15 cellular contexts compared by ENCODE assay signal in the genomic region with DNA sequence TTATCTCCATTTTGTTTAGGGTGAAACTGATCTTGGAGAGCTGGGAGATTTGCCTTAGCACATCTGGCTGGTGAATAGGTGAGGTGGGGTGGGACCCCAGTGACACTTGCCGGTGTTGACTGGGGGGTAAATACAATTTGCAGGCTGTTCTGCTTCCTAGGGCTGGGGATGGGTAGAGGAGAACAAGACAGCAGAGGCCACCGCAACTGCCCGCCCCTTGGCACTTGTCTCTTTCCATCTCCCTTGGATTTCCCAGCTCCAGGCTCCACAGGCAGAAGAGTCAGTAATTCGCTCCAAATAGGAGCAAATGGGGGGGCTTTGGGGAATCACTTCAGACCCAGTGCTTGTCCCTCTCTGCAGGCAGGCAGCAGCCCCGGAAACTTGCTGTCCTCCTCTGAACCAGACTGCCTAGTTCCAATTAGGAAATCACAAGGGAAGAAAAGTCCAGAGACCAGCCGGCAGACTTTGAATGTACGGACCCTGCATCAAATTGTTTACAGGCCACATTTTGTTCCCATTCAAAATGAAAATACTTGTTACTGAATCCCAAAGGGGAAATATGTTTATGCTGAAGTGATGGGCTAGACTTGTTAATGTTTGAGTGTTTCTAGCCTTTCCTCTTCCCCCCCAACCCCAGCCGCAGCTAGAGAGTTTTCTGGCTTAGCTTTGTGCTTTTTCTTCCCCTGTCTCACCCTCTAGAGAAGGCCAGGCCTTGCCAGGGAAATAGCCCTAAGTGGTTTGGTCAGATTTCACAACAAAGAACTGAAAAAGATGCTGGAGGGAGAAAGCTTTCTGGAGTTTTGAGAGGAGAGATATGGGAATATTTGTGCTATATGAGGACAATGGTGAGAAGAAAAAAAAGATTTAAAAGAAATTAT. TPM values are rescaled to one million over a fixed set of nuclear protein-coding genes. Genes with fewer than 3 reads are reported as not detected.
DNase-seq lines count a peak whose midpoint lies in the region; TF ChIP-seq lines count a peak whose summit lies in the region.
"Had no signal": no experiment of that assay in that cellular context is flagged by ENCODE, and none has a peak within 500 bp of the region (broad histone marks: within the 10 kb centered on the region; RNA-seq: fewer than 3 reads in every experiment).

No MANE protein-coding gene starts in this region.

- no peaks in the 10 kb centered on the region for H3K27me3 Mint-ChIP-seq in mesothelial cell of epicardium (ENCODE audit: low read depth)
- no peaks in the 10 kb centered on the region for H3K27me3 Mint-ChIP-seq in activated T-helper 1 cell treated with anti-CD3 and anti-CD28 coated beads, Interleukin-12 subunit alpha, Interleukin-12 subunit beta, Interleukin-2, Interleukin-4 antibody, amounts not matched to agents 30 ng/mL and 10 ng/mL and 1 ng/mL, durations not matched to agents 14 hours and 24 hours and 36 hours (ENCODE audit: insufficient read depth)

- no peaks in the 10 kb centered on the region for H3K36me3 Mint-ChIP-seq in mesothelial cell of epicardium
- peaks cover 3% of the 10 kb centered on the region for H3K36me3 Mint-ChIP-seq in activated T-helper 1 cell treated with anti-CD3 and anti-CD28 coated beads, Interleukin-12 subunit alpha, Interleukin-12 subunit beta, Interleukin-2, Interleukin-4 antibody, amounts not matched to agents 30 ng/mL and 10 ng/mL and 1 ng/mL, durations not matched to agents 14 hours and 24 hours and 36 hours (ENCODE audit: low read depth)

- H3K4me3 ChIP-seq in ectodermal cell (ENCODE audit: insufficient read depth, low read depth, low read length): no peak overlapping the region
- H3K4me3 ChIP-seq in thymus (ENCODE audit: low read length): no peak overlapping the region
- H3K4me3 ChIP-seq: smooth muscle cell had no signal

- peak overlapping the region; percentile 50 for H3K27ac ChIP-seq in ectodermal cell (ENCODE audit: insufficient read depth, low read depth, low read length, poor library complexity, severe bottlenecking)
- H3K27ac ChIP-seq in thymus (ENCODE audit: low read depth): peak overlapping the region; percentile 18

- H3K4me1 Mint-ChIP-seq in mesothelial cell of epicardium: peaks cover 3% of the 10 kb centered on the region
- H3K4me1 Mint-ChIP-seq in activated T-helper 1 cell treated with anti-CD3 and anti-CD28 coated beads, Interleukin-12 subunit alpha, Interleukin-12 subunit beta, Interleukin-2, Interleukin-4 antibody, amounts not matched to agents 30 ng/mL and 10 ng/mL and 1 ng/mL, durations not matched to agents 14 hours and 24 hours and 36 hours (ENCODE audit: low read depth): no peaks in the 10 kb centered on the region

- H3K9me3 Mint-ChIP-seq in mesothelial cell of epicardium: peaks cover 9% of the 10 kb centered on the region
- peaks cover 13% of the 10 kb centered on the region for H3K9me3 Mint-ChIP-seq in activated T-helper 1 cell treated with anti-CD3 and anti-CD28 coated beads, Interleukin-12 subunit alpha, Interleukin-12 subunit beta, Interleukin-2, Interleukin-4 antibody, amounts not matched to agents 30 ng/mL and 10 ng/mL and 1 ng/mL, durations not matched to agents 14 hours and 24 hours and 36 hours

- H3K4me1 ChIP-seq in ectodermal cell (ENCODE audit: control insufficient read depth, insufficient read depth, low read length) (peaks cover 17% of the 10 kb centered on the region), thymus (ENCODE audit: control insufficient read depth, insufficient read depth, low read length) (no peaks in the 10 kb centered on the region)

- peaks cover 6% of the 10 kb centered on the region for H3K9me3 ChIP-seq in ectodermal cell (ENCODE audit: control insufficient read depth, low read length)
- no peaks in the 10 kb centered on the region for H3K9me3 ChIP-seq in thymus (ENCODE audit: control insufficient read depth)

- H3K27me3 ChIP-seq in ectodermal cell (ENCODE audit: control insufficient read depth, insufficient read depth, low read length, poor library complexity, severe bottlenecking) (no peaks in the 10 kb centered on the region), thymus (ENCODE audit: control insufficient read depth, insufficient read depth) (no peaks in the 10 kb centered on the region)

- intact Hi-C loops in activated T-helper 1 cell treated with anti-CD3 and anti-CD28 coated beads, Interleukin-12 subunit alpha, Interleukin-12 subunit beta, Interleukin-2, Interleukin-4 antibody, amounts not matched to agents 30 ng/mL and 10 ng/mL and 1 ng/mL, durations not matched to agents 14 hours and 24 hours and 36 hours (cut with micrococcal nuclease): no loop called here

- 78 to 84% methylated on average over 7 to 8 of the region's 8 CpGs for WGBS in ectodermal cell, 2 experiments
- WGBS in thymus: 99% methylated on average over 8 of the region's 8 CpGs

- DNase-seq in NCI-H2227 (lab: John Stamatoyannopoulos, UW; ENCODE audit: unreplicated experiment) (peak; percentile 4), NCI-H2227 treated with DMSO at 0.1 percent for 48 hours (lab: John Stamatoyannopoulos, UW) (no peak), mesothelial cell of epicardium (ENCODE audit: low spot score in 2 of 2, unreplicated experiment in 2 of 2) (no peak), OCI-M2 (lab: John Stamatoyannopoulos, UW; ENCODE audit: unreplicated experiment) (no peak)
- no peak for DNase-seq in effector CD4-positive, alpha-beta T cell
- no peak for DNase-seq in activated T-helper 1 cell treated with anti-CD3 and anti-CD28 coated beads, Interleukin-12 subunit alpha, Interleukin-12 subunit beta, Interleukin-2, Interleukin-4 antibody, amounts not matched to agents 30 ng/mL and 10 ng/mL and 1 ng/mL, durations not matched to agents 14 hours and 24 hours and 36 hours (ENCODE audit: low spot score)
- DNase-seq: activated gamma-delta T cell, EL, Karpas-422, NCI-H146, NCI-H510A, nucleus accumbens had no signal

- no peak overlapping the region for H3K4me3 Mint-ChIP-seq in mesothelial cell of epicardium
- H3K4me3 Mint-ChIP-seq in activated T-helper 1 cell treated with anti-CD3 and anti-CD28 coated beads, Interleukin-12 subunit alpha, Interleukin-12 subunit beta, Interleukin-2, Interleukin-4 antibody, amounts not matched to agents 30 ng/mL and 10 ng/mL and 1 ng/mL, durations not matched to agents 14 hours and 24 hours and 36 hours: no peak overlapping the region

- H3K36me3 ChIP-seq in ectodermal cell (ENCODE audit: control insufficient read depth, insufficient read depth, low read length) (no peaks in the 10 kb centered on the region), thymus (ENCODE audit: control insufficient read depth, insufficient read depth) (no peaks in the 10 kb centered on the region)

- peak overlapping the region; percentile 64 for H3K27ac Mint-ChIP-seq in mesothelial cell of epicardium
- H3K27ac Mint-ChIP-seq in activated T-helper 1 cell treated with anti-CD3 and anti-CD28 coated beads, Interleukin-12 subunit alpha, Interleukin-12 subunit beta, Interleukin-2, Interleukin-4 antibody, amounts not matched to agents 30 ng/mL and 10 ng/mL and 1 ng/mL, durations not matched to agents 14 hours and 24 hours and 36 hours: no peak overlapping the region

- no peak for TF ChIP-seq CTCF in mesothelial cell of epicardium (IDR thresholded peaks at IDR 0.05; ENCODE audit: unreplicated experiment)

RNA-seq across cellular contexts. Expression of a gene that starts 10.0 kb away (rescaled TPM):
- 130 TPM for polyA plus RNA-seq in ectodermal cell (2013, experiment 1 of 4)
- 136 TPM for polyA plus RNA-seq in ectodermal cell (2013, experiment 2 of 4)
- 102 TPM for polyA plus RNA-seq in ectodermal cell (2013, experiment 3 of 4)
- 104 TPM for polyA plus RNA-seq in ectodermal cell (2013, experiment 4 of 4)
- total RNA-seq in mesothelial cell of epicardium: 55.8 to 56.5 TPM (median 56.0 TPM) in 3 replicates
- 9.4 TPM for polyA plus RNA-seq in thymus
- total RNA-seq in activated T-helper 1 cell treated with anti-CD3 and anti-CD28 coated beads, Interleukin-12 subunit alpha, Interleukin-12 subunit beta, Interleukin-2, Interleukin-4 antibody, amounts not matched to agents 30 ng/mL and 10 ng/mL and 1 ng/mL, durations not matched to agents 14 hours and 24 hours and 36 hours: 17.7 and 19.4 TPM in 2 replicates
